Comparison of ENCODE assay signal across 1 cellular context in the genomic region with DNA sequence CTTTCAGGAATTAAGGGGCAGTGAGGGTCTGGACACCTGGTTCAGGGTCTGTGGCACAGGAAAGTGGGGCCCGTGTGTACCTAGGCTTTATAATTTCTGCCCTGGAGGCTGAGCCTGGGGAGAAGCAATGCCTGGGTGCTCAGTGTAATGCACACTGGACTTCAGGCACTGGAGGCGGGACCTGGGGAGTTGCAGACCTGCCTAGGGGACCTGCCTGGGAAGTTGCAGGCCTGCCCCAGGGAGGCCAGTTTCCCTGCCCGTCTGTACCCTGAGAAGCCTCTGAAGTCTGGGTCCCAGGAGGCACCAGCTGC.
TF ChIP-seq lines count a peak whose summit lies in the region.

No MANE protein-coding gene starts in this region.

TF ChIP-seq in H1, 55 proteins besides CTCF, POLR2A, EP300 and RAD21:
- TF ChIP-seq CBX8 (IDR thresholded peaks at IDR 0.05; ENCODE audit: borderline replicate concordance, low read depth, low read length) (no peak), SP2 (IDR thresholded peaks at IDR 0.05; ENCODE audit: low read length) (no peak), EZH2 (IDR thresholded peaks at IDR 0.05; ENCODE audit: low read depth, low read length, severe bottlenecking) (no peak), SP1 (IDR thresholded peaks at IDR 0.05; ENCODE audit: low read depth, low read length) (no peak), EGR1 (IDR thresholded peaks at IDR 0.05; ENCODE audit: borderline replicate concordance, low read depth, low read length) (no peak), MAFK (IDR thresholded peaks at IDR 0.05; ENCODE audit: low read depth, low read length) (no peak), YY1 (IDR thresholded peaks at IDR 0.05; ENCODE audit: low read depth, low read length) (no peak), RXRA (IDR thresholded peaks at IDR 0.05; ENCODE audit: insufficient read depth, low read depth, low read length) (no peak), JUND (IDR thresholded peaks at IDR 0.05; ENCODE audit: low read length) (no peak), RNF2 (IDR thresholded peaks at IDR 0.05; ENCODE audit: borderline replicate concordance, low read depth, low read length, missing control alignments, poor library complexity, severe bottlenecking) (no peak), TCF12 (IDR thresholded peaks at IDR 0.05; ENCODE audit: low read depth, low read length) (no peak), BACH1 (IDR thresholded peaks at IDR 0.05; ENCODE audit: low read length) (no peak), JUN (IDR thresholded peaks at IDR 0.05; ENCODE audit: low read depth, low read length) (no peak), POLR2AphosphoS5 (IDR thresholded peaks at IDR 0.05; ENCODE audit: low read depth, low read length) (no peak), SUZ12 (IDR thresholded peaks at IDR 0.05; ENCODE audit: low read length) (no peak), GABPA (IDR thresholded peaks at IDR 0.05; ENCODE audit: borderline replicate concordance, insufficient read depth, low read length) (no peak)
- TF ChIP-seq, protein P1, sequence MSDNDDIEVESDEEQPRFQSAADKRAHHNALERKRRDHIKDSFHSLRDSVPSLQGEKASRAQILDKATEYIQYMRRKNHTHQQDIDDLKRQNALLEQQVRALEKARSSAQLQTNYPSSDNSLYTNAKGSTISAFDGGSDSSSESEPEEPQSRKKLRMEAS (IDR thresholded peaks at IDR 0.05): no peak
- TF ChIP-seq, protein P2, sequence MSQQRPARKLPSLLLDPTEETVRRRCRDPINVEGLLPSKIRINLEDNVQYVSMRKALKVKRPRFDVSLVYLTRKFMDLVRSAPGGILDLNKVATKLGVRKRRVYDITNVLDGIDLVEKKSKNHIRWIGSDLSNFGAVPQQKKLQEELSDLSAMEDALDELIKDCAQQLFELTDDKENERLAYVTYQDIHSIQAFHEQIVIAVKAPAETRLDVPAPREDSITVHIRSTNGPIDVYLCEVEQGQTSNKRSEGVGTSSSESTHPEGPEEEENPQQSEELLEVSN (IDR thresholded peaks at IDR 0.05): no peak
- TF ChIP-seq, protein P3, sequence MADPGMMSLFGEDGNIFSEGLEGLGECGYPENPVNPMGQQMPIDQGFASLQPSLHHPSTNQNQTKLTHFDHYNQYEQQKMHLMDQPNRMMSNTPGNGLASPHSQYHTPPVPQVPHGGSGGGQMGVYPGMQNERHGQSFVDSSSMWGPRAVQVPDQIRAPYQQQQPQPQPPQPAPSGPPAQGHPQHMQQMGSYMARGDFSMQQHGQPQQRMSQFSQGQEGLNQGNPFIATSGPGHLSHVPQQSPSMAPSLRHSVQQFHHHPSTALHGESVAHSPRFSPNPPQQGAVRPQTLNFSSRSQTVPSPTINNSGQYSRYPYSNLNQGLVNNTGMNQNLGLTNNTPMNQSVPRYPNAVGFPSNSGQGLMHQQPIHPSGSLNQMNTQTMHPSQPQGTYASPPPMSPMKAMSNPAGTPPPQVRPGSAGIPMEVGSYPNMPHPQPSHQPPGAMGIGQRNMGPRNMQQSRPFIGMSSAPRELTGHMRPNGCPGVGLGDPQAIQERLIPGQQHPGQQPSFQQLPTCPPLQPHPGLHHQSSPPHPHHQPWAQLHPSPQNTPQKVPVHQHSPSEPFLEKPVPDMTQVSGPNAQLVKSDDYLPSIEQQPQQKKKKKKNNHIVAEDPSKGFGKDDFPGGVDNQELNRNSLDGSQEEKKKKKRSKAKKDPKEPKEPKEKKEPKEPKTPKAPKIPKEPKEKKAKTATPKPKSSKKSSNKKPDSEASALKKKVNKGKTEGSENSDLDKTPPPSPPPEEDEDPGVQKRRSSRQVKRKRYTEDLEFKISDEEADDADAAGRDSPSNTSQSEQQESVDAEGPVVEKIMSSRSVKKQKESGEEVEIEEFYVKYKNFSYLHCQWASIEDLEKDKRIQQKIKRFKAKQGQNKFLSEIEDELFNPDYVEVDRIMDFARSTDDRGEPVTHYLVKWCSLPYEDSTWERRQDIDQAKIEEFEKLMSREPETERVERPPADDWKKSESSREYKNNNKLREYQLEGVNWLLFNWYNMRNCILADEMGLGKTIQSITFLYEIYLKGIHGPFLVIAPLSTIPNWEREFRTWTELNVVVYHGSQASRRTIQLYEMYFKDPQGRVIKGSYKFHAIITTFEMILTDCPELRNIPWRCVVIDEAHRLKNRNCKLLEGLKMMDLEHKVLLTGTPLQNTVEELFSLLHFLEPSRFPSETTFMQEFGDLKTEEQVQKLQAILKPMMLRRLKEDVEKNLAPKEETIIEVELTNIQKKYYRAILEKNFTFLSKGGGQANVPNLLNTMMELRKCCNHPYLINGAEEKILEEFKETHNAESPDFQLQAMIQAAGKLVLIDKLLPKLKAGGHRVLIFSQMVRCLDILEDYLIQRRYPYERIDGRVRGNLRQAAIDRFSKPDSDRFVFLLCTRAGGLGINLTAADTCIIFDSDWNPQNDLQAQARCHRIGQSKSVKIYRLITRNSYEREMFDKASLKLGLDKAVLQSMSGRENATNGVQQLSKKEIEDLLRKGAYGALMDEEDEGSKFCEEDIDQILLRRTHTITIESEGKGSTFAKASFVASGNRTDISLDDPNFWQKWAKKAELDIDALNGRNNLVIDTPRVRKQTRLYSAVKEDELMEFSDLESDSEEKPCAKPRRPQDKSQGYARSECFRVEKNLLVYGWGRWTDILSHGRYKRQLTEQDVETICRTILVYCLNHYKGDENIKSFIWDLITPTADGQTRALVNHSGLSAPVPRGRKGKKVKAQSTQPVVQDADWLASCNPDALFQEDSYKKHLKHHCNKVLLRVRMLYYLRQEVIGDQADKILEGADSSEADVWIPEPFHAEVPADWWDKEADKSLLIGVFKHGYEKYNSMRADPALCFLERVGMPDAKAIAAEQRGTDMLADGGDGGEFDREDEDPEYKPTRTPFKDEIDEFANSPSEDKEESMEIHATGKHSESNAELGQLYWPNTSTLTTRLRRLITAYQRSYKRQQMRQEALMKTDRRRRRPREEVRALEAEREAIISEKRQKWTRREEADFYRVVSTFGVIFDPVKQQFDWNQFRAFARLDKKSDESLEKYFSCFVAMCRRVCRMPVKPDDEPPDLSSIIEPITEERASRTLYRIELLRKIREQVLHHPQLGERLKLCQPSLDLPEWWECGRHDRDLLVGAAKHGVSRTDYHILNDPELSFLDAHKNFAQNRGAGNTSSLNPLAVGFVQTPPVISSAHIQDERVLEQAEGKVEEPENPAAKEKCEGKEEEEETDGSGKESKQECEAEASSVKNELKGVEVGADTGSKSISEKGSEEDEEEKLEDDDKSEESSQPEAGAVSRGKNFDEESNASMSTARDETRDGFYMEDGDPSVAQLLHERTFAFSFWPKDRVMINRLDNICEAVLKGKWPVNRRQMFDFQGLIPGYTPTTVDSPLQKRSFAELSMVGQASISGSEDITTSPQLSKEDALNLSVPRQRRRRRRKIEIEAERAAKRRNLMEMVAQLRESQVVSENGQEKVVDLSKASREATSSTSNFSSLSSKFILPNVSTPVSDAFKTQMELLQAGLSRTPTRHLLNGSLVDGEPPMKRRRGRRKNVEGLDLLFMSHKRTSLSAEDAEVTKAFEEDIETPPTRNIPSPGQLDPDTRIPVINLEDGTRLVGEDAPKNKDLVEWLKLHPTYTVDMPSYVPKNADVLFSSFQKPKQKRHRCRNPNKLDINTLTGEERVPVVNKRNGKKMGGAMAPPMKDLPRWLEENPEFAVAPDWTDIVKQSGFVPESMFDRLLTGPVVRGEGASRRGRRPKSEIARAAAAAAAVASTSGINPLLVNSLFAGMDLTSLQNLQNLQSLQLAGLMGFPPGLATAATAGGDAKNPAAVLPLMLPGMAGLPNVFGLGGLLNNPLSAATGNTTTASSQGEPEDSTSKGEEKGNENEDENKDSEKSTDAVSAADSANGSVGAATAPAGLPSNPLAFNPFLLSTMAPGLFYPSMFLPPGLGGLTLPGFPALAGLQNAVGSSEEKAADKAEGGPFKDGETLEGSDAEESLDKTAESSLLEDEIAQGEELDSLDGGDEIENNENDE (IDR thresholded peaks at IDR 0.05; ENCODE audit: insufficient replicate concordance, low read length): no peak
